In the genomic region with DNA sequence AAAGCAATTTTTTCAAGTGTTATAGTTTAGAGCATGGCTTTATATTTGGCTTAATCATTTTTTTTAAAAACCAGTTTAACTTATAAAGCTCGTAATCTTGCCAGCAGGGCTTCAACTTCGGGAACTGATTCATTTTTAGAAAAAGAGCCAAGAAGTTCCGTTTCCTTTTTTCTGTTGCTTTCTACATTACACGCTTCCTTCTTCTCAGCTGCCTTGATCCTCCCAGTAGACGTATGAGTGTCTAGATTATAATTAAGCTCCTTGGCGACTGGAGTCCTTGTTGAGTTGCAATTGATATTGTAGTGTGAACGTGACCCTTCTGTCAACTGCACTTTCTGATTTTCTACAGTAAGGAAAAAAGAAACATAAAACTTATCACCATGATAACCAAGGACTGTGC, we compare ENCODE assay signal across 13 cellular contexts.
DNase-seq lines count a peak whose midpoint lies in the region; ATAC-seq and TF ChIP-seq lines count a peak whose summit lies in the region.
"Had no signal": no experiment of that assay in that cellular context is flagged by ENCODE, and none has a peak within 500 bp of the region (broad histone marks: within the 10 kb centered on the region; RNA-seq: fewer than 3 reads in every experiment).

No MANE protein-coding gene starts in this region.

- no peaks in the 10 kb centered on the region for H3K36me3 ChIP-seq in esophagus muscularis mucosa

- ATAC-seq in GM21619 (IDR thresholded peaks at IDR 0.05; ENCODE audit: unreplicated experiment) (peak; percentile 48), GM21825 (IDR thresholded peaks at IDR 0.05; ENCODE audit: unreplicated experiment) (no peak)

- TF ChIP-seq EP300 in esophagus muscularis mucosa (IDR thresholded peaks at IDR 0.05), result no peak

- TF ChIP-seq CTCF in fibroblast of mammary gland (conservative IDR thresholded peaks at IDR 0.05; ENCODE audit: control insufficient read depth, insufficient read depth, low read depth, low read length), result no peak
- no peak for TF ChIP-seq CTCF in esophagus muscularis mucosa (IDR thresholded peaks at IDR 0.05)

- peak overlapping the region in 1 of 4 donors; percentile 4 for H3K27ac ChIP-seq in esophagus muscularis mucosa (replicated peaks in 1 of 4)
- H3K27ac ChIP-seq: HL-60 had no signal

- no peaks in the 10 kb centered on the region for H3K9me3 ChIP-seq in esophagus muscularis mucosa

- WGBS in esophagus muscularis mucosa, result 21% methylated on average over 7 of the region's 7 CpGs

- H3K4me3 ChIP-seq in fibroblast of mammary gland (ENCODE audit: control insufficient read depth, low read depth, low read length) (no peak overlapping the region), esophagus muscularis mucosa (no peak overlapping the region)

- H3K4me1 ChIP-seq in esophagus muscularis mucosa, result peaks cover 9 to 26% (median 15%) of the 10 kb centered on the region in 4 donors

- intact Hi-C loops in esophagus muscularis mucosa (cut with DNase I), result no loop called here

- DNase-seq in NCI-H69 (lab: John Stamatoyannopoulos, UW) (peak; percentile 46), fibroblast of mammary gland (ENCODE audit: low read depth) (peak; percentile 24), pons (ENCODE audit: low spot score) (peak; percentile 62), NCI-H526 (lab: John Stamatoyannopoulos, UW) (no peak), SHP77 treated with DMSO at 0.1 percent for 48 hours (lab: John Stamatoyannopoulos, UW) (no peak), esophagus muscularis mucosa (ENCODE audit: extremely low spot score) (no peak)
- DNase-seq: Calu3; NK-92 treated with Interleukin-12 subunit alpha and Interleukin-12 subunit beta, amount 100 ng/mL, for 24 hours; stimulated activated CD4-positive, alpha-beta T cell treated with anti-CD3 and anti-CD28 coated beads, Interleukin-1b, Interleukin-23, amount 100 ng/mL, for 48 hours; stimulated activated naive CD4-positive, alpha-beta T cell had no signal

- no peak for TF ChIP-seq POLR2A in esophagus muscularis mucosa (IDR thresholded peaks at IDR 0.05; ENCODE audit: low read depth)

- H3K27me3 ChIP-seq in esophagus muscularis mucosa, result no peaks in the 10 kb centered on the region

Comparison
In these comparisons a context has a peak if more than half of its experiments do, and no peak if none do; other contexts are left out.
1. DNase-seq: peak in NCI-H69 (single experiment), fibroblast of mammary gland (single experiment) and pons (single experiment); none in NCI-H526 (0 of 2), SHP77 treated with DMSO at 0.1 percent for 48 hours (single experiment) and esophagus muscularis mucosa (single experiment).